In genomic region chr4:128716325-128716724, GRCh38 we compare ENCODE assay signal across 18 cellular contexts.
A peak's percentile ranks its signal among the peaks of the same experiment; 100 is the strongest.
DNase-seq lines count a peak whose midpoint lies in the region; ATAC-seq and TF ChIP-seq lines count a peak whose summit lies in the region.
"Had no signal": no experiment of that assay in that cellular context is flagged by ENCODE, and none has a peak within 500 bp of the region (broad histone marks: within the 10 kb centered on the region; RNA-seq: fewer than 3 reads in every experiment).

No MANE protein-coding gene starts in this region.

- H3K36me3 ChIP-seq in breast epithelium = no peaks in the 10 kb centered on the region
- H3K36me3 ChIP-seq in uterus = no peaks in the 10 kb centered on the region
- H3K36me3 ChIP-seq: BLaER1 treated with 17β-estradiol and CSF1 and Interleukin-3, amounts not matched to agents 10 nM and 100 nM; cardiac muscle cell had no signal

- no peak overlapping the region for H3K4me3 Mint-ChIP-seq in MCF 10A (ENCODE audit: unreplicated experiment)
- H3K4me3 Mint-ChIP-seq: stimulated activated naive CD8-positive, alpha-beta T cell treated with anti-CD3 and anti-CD28 coated beads, Interleukin-15, amount 100 ng/mL, for 72 hours had no signal

- H3K9me3 ChIP-seq in breast epithelium (no peaks in the 10 kb centered on the region), uterus (no peaks in the 10 kb centered on the region)
- H3K9me3 ChIP-seq: BLaER1 treated with 17β-estradiol and CSF1 and Interleukin-3, amounts not matched to agents 10 nM and 100 nM had no signal

- DNase-seq in breast epithelium (ENCODE audit: low spot score in 2 of 2) = no peak
- DNase-seq in MCF 10A (ENCODE audit: unreplicated experiment) = no peak
- no peak for DNase-seq in left cardiac atrium
- DNase-seq in sciatic nerve (ENCODE audit: low spot score) = no peak
- DNase-seq in uterus = peak; percentile 26 to 44
- DNase-seq in OCI-M1 (lab: John Stamatoyannopoulos, UW) = no peak
- no peak for DNase-seq in UCSD-AML1 (lab: John Stamatoyannopoulos, UW; ENCODE audit: unreplicated experiment)
- DNase-seq: kidney glomerular epithelial cell; NCI-H1417; NCI-H2171 treated with DMSO at 0.1 percent for 48 hours; NCI-H748 treated with DMSO at 0.1 percent for 48 hours; retina; stimulated activated naive CD8-positive, alpha-beta T cell treated with anti-CD3 and anti-CD28 coated beads, Interleukin-15, amount 100 ng/mL, for 72 hours had no signal

- TF ChIP-seq CTCF in breast epithelium (IDR thresholded peaks at IDR 0.05) (no peak), MCF 10A (IDR thresholded peaks at IDR 0.05; ENCODE audit: unreplicated experiment) (no peak), uterus (IDR thresholded peaks at IDR 0.05) (no peak)

- H3K9me3 Mint-ChIP-seq in MCF 10A (ENCODE audit: unreplicated experiment) = no peaks in the 10 kb centered on the region
- H3K9me3 Mint-ChIP-seq: stimulated activated naive CD8-positive, alpha-beta T cell treated with anti-CD3 and anti-CD28 coated beads, Interleukin-15, amount 100 ng/mL, for 72 hours had no signal

- no peak for TF ChIP-seq POLR2A in breast epithelium (IDR thresholded peaks at IDR 0.05)
- no peak for TF ChIP-seq POLR2A in uterus (IDR thresholded peaks at IDR 0.05)

- intact Hi-C loops in breast epithelium (cut with DNase I; ENCODE audit: low total_unique reads) (no loop called here), MCF 10A (cut with micrococcal nuclease) (no loop called here), left cardiac atrium (cut with DNase I) (no loop called here), sciatic nerve (cut with DNase I) (no loop called here), uterus (cut with DNase I; ENCODE audit: low total_unique reads) (no loop called here)

- no peaks in the 10 kb centered on the region for H3K36me3 Mint-ChIP-seq in MCF 10A (ENCODE audit: insufficient read depth, unreplicated experiment)

- no peak overlapping the region for H3K27ac Mint-ChIP-seq in MCF 10A (ENCODE audit: low read depth, unreplicated experiment)

- BruUV-seq in MCF 10A (replicated peaks; lab: Mats Ljungman, UMichigan) = no TSS peak

- H3K4me3 ChIP-seq in breast epithelium = no peak overlapping the region
- no peak overlapping the region for H3K4me3 ChIP-seq in uterus
- H3K4me3 ChIP-seq: BLaER1 treated with 17β-estradiol and CSF1 and Interleukin-3, amounts not matched to agents 10 nM and 100 nM; cardiac muscle cell had no signal

- CTCF ChIA-PET in MCF 10A (lab: Yijun Ruan, JAX) = interaction anchor here (0.6 kb wide), 2 partner anchors 108 to 376 kb away, joined by 3 read pairs; no protein-coding TSS in a partner anchor

- H3K27me3 Mint-ChIP-seq in MCF 10A (ENCODE audit: insufficient read depth, unreplicated experiment) = no peaks in the 10 kb centered on the region
- H3K27me3 Mint-ChIP-seq: stimulated activated naive CD8-positive, alpha-beta T cell treated with anti-CD3 and anti-CD28 coated beads, Interleukin-15, amount 100 ng/mL, for 72 hours had no signal

- POLR2A ChIA-PET in MCF 10A (lab: Yijun Ruan, JAX) = no interaction called here

- ATAC-seq in left cardiac atrium = peak; percentile 26 to 70
- ATAC-seq in sciatic nerve = peak; percentile 86
- no peak for ATAC-seq in HG03439 (IDR thresholded peaks at IDR 0.05; ENCODE audit: unreplicated experiment)
- ATAC-seq: esophagus mucosa; stimulated activated naive CD8-positive, alpha-beta T cell treated with anti-CD3 and anti-CD28 coated beads, Interleukin-15, amount 100 ng/mL, for 72 hours had no signal

- no peaks in the 10 kb centered on the region for H3K4me1 Mint-ChIP-seq in MCF 10A (ENCODE audit: insufficient read depth, unreplicated experiment)
- H3K4me1 Mint-ChIP-seq: stimulated activated naive CD8-positive, alpha-beta T cell treated with anti-CD3 and anti-CD28 coated beads, Interleukin-15, amount 100 ng/mL, for 72 hours had no signal

- H3K4me1 ChIP-seq in breast epithelium = no peaks in the 10 kb centered on the region
- no peaks in the 10 kb centered on the region for H3K4me1 ChIP-seq in uterus
- H3K4me1 ChIP-seq: BLaER1 treated with 17β-estradiol and CSF1 and Interleukin-3, amounts not matched to agents 10 nM and 100 nM had no signal

- H3K27ac ChIP-seq in breast epithelium = peak overlapping the region; percentile 68 to 81
- H3K27ac ChIP-seq in uterus = peak overlapping the region; percentile 46 to 63
- H3K27ac ChIP-seq: 22Rv1; BLaER1 treated with 17β-estradiol and CSF1 and Interleukin-3, amounts not matched to agents 10 nM and 100 nM; cardiac muscle cell had no signal

- H3K27me3 ChIP-seq in breast epithelium (no peaks in the 10 kb centered on the region), uterus (no peaks in the 10 kb centered on the region)
- H3K27me3 ChIP-seq: BLaER1 treated with 17β-estradiol and CSF1 and Interleukin-3, amounts not matched to agents 10 nM and 100 nM had no signal

Comparison
In these comparisons a context has a peak if more than half of its experiments do, and no peak if none do; other contexts are left out.
1. DNase-seq: peak in uterus (2 of 2); none in breast epithelium (0 of 2), MCF 10A (single experiment), left cardiac atrium (single experiment), sciatic nerve (single experiment), OCI-M1 (single experiment) and UCSD-AML1 (single experiment).